Comparison of ENCODE assay signal across 8 cellular contexts in genomic region chr2:196925445-196925767, GRCh38. TPM values are rescaled to one million over a fixed set of nuclear protein-coding genes. Genes with fewer than 3 reads are reported as not detected.
DNase-seq lines count a peak whose midpoint lies in the region; ATAC-seq and TF ChIP-seq lines count a peak whose summit lies in the region.

No MANE protein-coding gene starts in this region.

- TF ChIP-seq CTCF in fibroblast of mammary gland (conservative IDR thresholded peaks at IDR 0.05; ENCODE audit: control insufficient read depth, insufficient read depth, low read depth, low read length) (no peak), retinal pigment epithelial cell (conservative IDR thresholded peaks at IDR 0.05; ENCODE audit: low read depth, low read length) (no peak)

- peaks cover 10% of the 10 kb centered on the region; the same call in 1 of the 2 replicates for H3K4me1 ChIP-seq in SJCRH30

- no peaks in the 10 kb centered on the region for H3K27me3 ChIP-seq in SJCRH30

- no peak for ATAC-seq in GM19035 (IDR thresholded peaks at IDR 0.05; ENCODE audit: unreplicated experiment)
- ATAC-seq in HG03196 (IDR thresholded peaks at IDR 0.05; ENCODE audit: unreplicated experiment) = no peak

- H3K4me3 ChIP-seq in SJCRH30 (peak overlapping the region; percentile 91), fibroblast of mammary gland (ENCODE audit: control insufficient read depth, low read depth, low read length) (peak overlapping the region; percentile 91), retinal pigment epithelial cell (ENCODE audit: low read length) (peak overlapping the region; percentile 92)

- H3K9me3 ChIP-seq in SJCRH30 (replicated peaks) = no peaks in the 10 kb centered on the region

- peak overlapping the region; percentile 68 for H3K27ac ChIP-seq in SJCRH30

- DNase-seq in NCI-H1092 treated with DMSO at 0.1 percent for 48 hours (lab: John Stamatoyannopoulos, UW) = peak; percentile 52
- DNase-seq in NCI-H1092 (lab: John Stamatoyannopoulos, UW) = no peak
- peak in 1 of 2 experiments; percentile 6 for DNase-seq in SJCRH30
- DNase-seq in fibroblast of mammary gland (ENCODE audit: low read depth) = peak; percentile 21
- DNase-seq in retinal pigment epithelial cell (ENCODE audit: low read depth) = no peak
- DNase-seq in GOT3 (lab: John Stamatoyannopoulos, UW) = no peak

- H3K36me3 ChIP-seq in SJCRH30 = no peaks in the 10 kb centered on the region

RNA-seq across cellular contexts. Expression of gene PGAP1, which starts 1.1 kb away (rescaled TPM):
- total RNA-seq in SJCRH30 (2014; rRNA removed; shearing (Covaris generic)) = 12.0 and 14.9 TPM in 2 replicates

Comparison
In these comparisons a context has a peak if more than half of its experiments do, and no peak if none do; other contexts are left out.
1. DNase-seq: peak in NCI-H1092 treated with DMSO at 0.1 percent for 48 hours (single experiment) and fibroblast of mammary gland (single experiment); none in NCI-H1092 (single experiment), retinal pigment epithelial cell (single experiment) and GOT3 (single experiment).
2. Peak in every context shown above with its lines, with median percentiles within 50 percentile points of each other: H3K4me3 ChIP-seq.